In the genomic region with DNA sequence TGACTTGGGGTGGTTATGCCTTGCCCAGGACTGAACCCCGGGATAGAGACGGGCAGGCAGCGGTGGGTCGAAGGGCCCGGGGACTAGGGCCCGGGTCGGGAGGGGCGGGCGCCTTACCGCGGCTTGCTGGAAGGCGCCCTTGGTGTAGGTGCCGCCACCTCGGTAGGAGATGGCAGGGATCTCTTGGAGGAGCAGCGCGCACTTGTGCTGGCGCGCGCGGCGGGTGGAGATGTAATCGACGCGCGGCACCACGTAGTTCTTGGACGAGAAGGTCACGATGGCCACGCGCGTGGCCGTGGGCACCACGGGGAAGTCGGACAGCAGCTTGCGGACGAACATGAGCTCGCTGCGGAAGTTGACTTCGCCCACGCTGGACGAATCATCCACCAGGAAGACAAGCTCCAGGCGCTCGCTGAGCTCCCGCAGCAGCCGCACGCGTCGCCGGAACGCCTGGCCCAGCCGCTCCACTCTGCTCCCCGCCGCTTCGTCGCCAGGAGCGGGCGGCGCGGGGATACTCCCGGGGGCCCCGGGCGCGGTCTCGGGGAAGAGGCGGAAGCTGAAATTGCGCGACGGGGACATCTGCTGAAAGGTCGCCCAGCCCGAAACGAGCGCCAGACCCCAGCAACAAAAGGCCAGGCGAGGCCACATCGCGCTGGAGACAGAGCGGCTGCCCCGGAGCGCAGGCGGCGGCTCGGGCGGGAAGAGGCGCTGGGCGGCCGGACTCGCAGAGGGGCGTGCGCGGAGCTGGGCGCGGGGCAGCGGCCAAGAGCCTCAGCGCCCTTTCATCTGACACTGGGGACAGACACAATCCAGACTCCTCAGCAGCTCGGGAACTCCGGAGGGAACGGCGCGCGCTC, we compare ENCODE assay signal across 8 cellular contexts. TPM values are rescaled to one million over a fixed set of nuclear protein-coding genes. Genes with fewer than 3 reads are reported as not detected.
DNase-seq lines count a peak whose midpoint lies in the region; ATAC-seq and TF ChIP-seq lines count a peak whose summit lies in the region.

A gene (minus strand): TSS at position 846 of the 857 bp plus-strand sequence. CDS start 198 bp downstream, at position 648.

- H3K27ac ChIP-seq in ectodermal cell (ENCODE audit: insufficient read depth, low read depth, low read length, poor library complexity, severe bottlenecking) (no peak within 1 kb of the TSS), right lobe of liver (peak within 1 kb of the TSS in 2 of 3 donors; percentile 6 to 45)

- peak; percentile 62 for DNase-seq in Caki2 (ENCODE audit: low read depth)
- peak; percentile 59 for DNase-seq in NCI-H345 (lab: John Stamatoyannopoulos, UW)
- DNase-seq in right lobe of liver: peak in 1 of 3 donors; percentile 46
- DNase-seq in superior temporal gyrus (ENCODE audit: extremely low spot score): peak; percentile 66
- DNase-seq in NCI-H446 (lab: John Stamatoyannopoulos, UW): no peak

- H3K36me3 ChIP-seq in ectodermal cell (ENCODE audit: control insufficient read depth, insufficient read depth, low read length): no peaks in the 10 kb centered on the region
- no peaks in the 10 kb centered on the region for H3K36me3 ChIP-seq in right lobe of liver

- H3K4me1 ChIP-seq in ectodermal cell (ENCODE audit: control insufficient read depth, insufficient read depth, low read length) (peaks cover 4% of the 10 kb centered on the region), right lobe of liver (peaks cover 0 to 7% (median 0%) of the 10 kb centered on the region in 4 donors)

- no peak for TF ChIP-seq CTCF in right lobe of liver (IDR thresholded peaks at IDR 0.05)

- peak; percentile 14 for TF ChIP-seq POLR2A in right lobe of liver (IDR thresholded peaks at IDR 0.05)

- H3K27me3 ChIP-seq in ectodermal cell (ENCODE audit: control insufficient read depth, insufficient read depth, low read length, poor library complexity, severe bottlenecking) (peaks cover 51% of the 10 kb centered on the region), right lobe of liver (peaks cover 0 to 14% of the 10 kb centered on the region in 2 donors)

- peak within 1 kb of the TSS; percentile 56 for H3K4me3 ChIP-seq in ectodermal cell (ENCODE audit: insufficient read depth, low read depth, low read length)
- peak within 1 kb of the TSS; percentile 25 to 45 (median 37) for H3K4me3 ChIP-seq in right lobe of liver

- intact Hi-C loops in right lobe of liver (cut with DNase I): no loop called here

- no peaks in the 10 kb centered on the region for H3K9me3 ChIP-seq in ectodermal cell (ENCODE audit: control insufficient read depth, low read length)
- H3K9me3 ChIP-seq in right lobe of liver: no peaks in the 10 kb centered on the region

- WGBS in ectodermal cell, 2 experiments: 1% methylated on average over 99 of the region's 99 CpGs
- WGBS in right lobe of liver (ENCODE audit: insufficient coverage, low coverage, low lambda C conversion rate, missing lambda C conversion rate): 4% methylated on average over 33 of the region's 99 CpGs

- ATAC-seq in right lobe of liver (peak; percentile 43 to 64 (median 59)), GM21723 (IDR thresholded peaks at IDR 0.05; ENCODE audit: unreplicated experiment) (no peak), HG02981 (IDR thresholded peaks at IDR 0.05; ENCODE audit: unreplicated experiment) (no peak)

- in situ Hi-C loops in Caki2 (cut with HindIII; ENCODE audit: low pct_unique_long_range_greater_than_20kb, low sequenced_read_pairs): no loop called here

RNA-seq across cellular contexts. Expression of the gene that starts here (rescaled TPM):
- total RNA-seq in Caki2 (2014; rRNA removed; shearing (Covaris generic); ENCODE audit: low replicate concordance): 1.8 and 3.2 TPM in 2 replicates
- 0.56 TPM for polyA plus RNA-seq in ectodermal cell (2013, experiment 1 of 4)
- 0.48 TPM for polyA plus RNA-seq in ectodermal cell (2013, experiment 2 of 4)
- polyA plus RNA-seq in ectodermal cell (2013, experiment 3 of 4): 1.0 TPM
- polyA plus RNA-seq in ectodermal cell (2013, experiment 4 of 4): 0.89 TPM
- 1 to 10 TPM; 1.6 to 7.8 (median 4.6) TPM for total RNA-seq in right lobe of liver

Comparison
In these comparisons a context has a peak if more than half of its experiments do, and no peak if none do; other contexts are left out.
1. DNase-seq: peak in Caki2 (single experiment), NCI-H345 (single experiment) and superior temporal gyrus (single experiment); none in NCI-H446 (0 of 2).
2. ATAC-seq: peak in right lobe of liver (4 of 4); none in GM21723 (single experiment) and HG02981 (single experiment).